ENCODE assay signal across 16 cellular contexts in the genomic region with DNA sequence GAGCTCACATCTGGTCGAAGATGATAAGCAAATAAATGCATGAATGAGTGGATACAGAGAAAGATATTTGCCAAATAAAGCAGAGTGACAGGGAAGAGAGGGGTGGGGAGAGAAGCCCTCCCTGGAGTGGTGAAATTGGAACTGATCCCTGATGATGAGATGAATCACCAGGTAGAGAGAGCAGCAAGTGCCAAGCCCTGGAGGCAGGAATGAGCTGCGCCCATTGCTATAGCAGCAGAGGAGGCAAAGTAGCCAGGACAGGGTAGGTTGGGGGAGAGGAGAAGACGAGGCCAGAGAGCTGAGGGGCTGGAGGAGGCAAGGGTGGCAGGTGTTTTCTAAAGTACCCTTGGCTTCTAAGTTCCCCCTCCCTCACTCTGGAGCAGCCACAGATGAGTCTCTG. TPM values are rescaled to one million over a fixed set of nuclear protein-coding genes. Genes with fewer than 3 reads are reported as not detected.
A peak's percentile ranks its signal among the peaks of the same experiment; 100 is the strongest.
DNase-seq lines count a peak whose midpoint lies in the region; ATAC-seq and TF ChIP-seq lines count a peak whose summit lies in the region.
"Had no signal": no experiment of that assay in that cellular context is flagged by ENCODE, and none has a peak within 500 bp of the region (broad histone marks: within the 10 kb centered on the region; RNA-seq: fewer than 3 reads in every experiment).

No MANE protein-coding gene starts in this region.

- 77% methylated on average over 3 of the region's 3 CpGs for WGBS in right cardiac atrium

- H3K4me1 ChIP-seq in PC-9 (replicated peaks; ENCODE audit: insufficient read depth) (peaks cover 69% of the 10 kb centered on the region), upper lobe of right lung (peaks cover 19% of the 10 kb centered on the region), right cardiac atrium (ENCODE audit: control insufficient read depth, insufficient read depth, low read length) (no peaks in the 10 kb centered on the region)
- H3K4me1 ChIP-seq: tibial artery had no signal

- no peak overlapping the region for H3K4me3 Mint-ChIP-seq in activated naive CD4-positive, alpha-beta T cell treated with anti-CD3 and anti-CD28 coated beads, Interleukin-2, amount 10 ng/mL, durations not matched to agents 7 days and 5 days
- H3K4me3 Mint-ChIP-seq in effector memory CD8-positive, alpha-beta T cell = no peak overlapping the region
- no peak overlapping the region for H3K4me3 Mint-ChIP-seq in glutamatergic neuron (ENCODE audit: unreplicated experiment)

- ATAC-seq in effector memory CD8-positive, alpha-beta T cell (replicated peaks) = no peak
- ATAC-seq in upper lobe of right lung (no peak), right cardiac atrium (no peak)
- ATAC-seq: left lobe of liver had no signal

- intact Hi-C loops in PC-9 (cut with micrococcal nuclease; ENCODE audit: unreplicated experiment) (loop anchor here (2.0 kb wide), 1 partner anchor 47 kb away; no protein-coding TSS in a partner anchor), upper lobe of right lung (cut with DNase I) (no loop called here), right cardiac atrium (cut with DNase I) (no loop called here)

- no peak for DNase-seq in activated naive CD4-positive, alpha-beta T cell treated with anti-CD3 and anti-CD28 coated beads, Interleukin-2, amount 10 ng/mL, durations not matched to agents 7 days and 5 days
- DNase-seq in activated naive CD4-positive, alpha-beta T cell (lab: John Stamatoyannopoulos, UW) = no peak
- peak; percentile 70 to 88 for DNase-seq in PC-9
- no peak for DNase-seq in effector memory CD8-positive, alpha-beta T cell
- DNase-seq in upper lobe of right lung = peak; percentile 30
- no peak for DNase-seq in glutamatergic neuron
- no peak for DNase-seq in MV-4-11 (lab: John Stamatoyannopoulos, UW)
- DNase-seq in right cardiac atrium = no peak
- DNase-seq: activated CD4-positive, alpha-beta T cell treated with anti-CD3 and anti-CD28 coated beads, Interleukin-2, amount 50 U/mL, for 1 hour; NCI-H1694; RPMI8226 had no signal

- peak overlapping the region; percentile 97 for H3K27ac ChIP-seq in PC-9
- no peak overlapping the region for H3K27ac ChIP-seq in upper lobe of right lung
- no peak overlapping the region for H3K27ac ChIP-seq in right cardiac atrium (ENCODE audit: low read length)
- H3K27ac ChIP-seq: BLaER1, tibial artery had no signal

- H3K4me1 Mint-ChIP-seq in activated naive CD4-positive, alpha-beta T cell treated with anti-CD3 and anti-CD28 coated beads, Interleukin-2, amount 10 ng/mL, durations not matched to agents 7 days and 5 days = peaks cover 74% of the 10 kb centered on the region
- H3K4me1 Mint-ChIP-seq in effector memory CD8-positive, alpha-beta T cell (ENCODE audit: low read depth in 2 of 2) = peaks cover 11 to 26% of the 10 kb centered on the region in 2 donors
- H3K4me1 Mint-ChIP-seq in glutamatergic neuron (ENCODE audit: low read depth, unreplicated experiment) = no peaks in the 10 kb centered on the region

- peaks cover 94% of the 10 kb centered on the region for H3F3A ChIP-seq in PC-9 (ENCODE audit: insufficient read depth, low read depth)

- H3K4me3 ChIP-seq in PC-9 = peak overlapping the region; percentile 23; the same call in 1 of the 2 replicates
- no peak overlapping the region for H3K4me3 ChIP-seq in upper lobe of right lung
- H3K4me3 ChIP-seq in right cardiac atrium (ENCODE audit: low read length) = no peak overlapping the region
- H3K4me3 ChIP-seq: BLaER1, tibial artery had no signal

- no peaks in the 10 kb centered on the region for H3K9me2 ChIP-seq in PC-9 (ENCODE audit: insufficient read depth)

- H4K20me1 ChIP-seq in PC-9 (ENCODE audit: insufficient read depth) = no peaks in the 10 kb centered on the region
- H4K20me1 ChIP-seq: BLaER1 had no signal

- peak overlapping the region; percentile 75 for H3K27ac Mint-ChIP-seq in activated naive CD4-positive, alpha-beta T cell treated with anti-CD3 and anti-CD28 coated beads, Interleukin-2, amount 10 ng/mL, durations not matched to agents 7 days and 5 days
- H3K27ac Mint-ChIP-seq in effector memory CD8-positive, alpha-beta T cell = peak overlapping the region; percentile 85 to 90
- H3K27ac Mint-ChIP-seq in glutamatergic neuron (ENCODE audit: unreplicated experiment) = no peak overlapping the region

- H3K27me3 ChIP-seq in PC-9 (ENCODE audit: insufficient read depth, low read depth) = no peaks in the 10 kb centered on the region
- H3K27me3 ChIP-seq in upper lobe of right lung = no peaks in the 10 kb centered on the region
- H3K27me3 ChIP-seq in right cardiac atrium (ENCODE audit: control insufficient read depth, insufficient read depth) = no peaks in the 10 kb centered on the region
- H3K27me3 ChIP-seq: BLaER1, tibial artery had no signal

- H3K79me2 ChIP-seq in PC-9 (ENCODE audit: low read depth) = peaks cover 24% of the 10 kb centered on the region

- no peaks in the 10 kb centered on the region for H3K27me3 Mint-ChIP-seq in activated naive CD4-positive, alpha-beta T cell treated with anti-CD3 and anti-CD28 coated beads, Interleukin-2, amount 10 ng/mL, durations not matched to agents 7 days and 5 days
- H3K27me3 Mint-ChIP-seq in effector memory CD8-positive, alpha-beta T cell = no peaks in the 10 kb centered on the region
- peaks cover 3% of the 10 kb centered on the region for H3K27me3 Mint-ChIP-seq in glutamatergic neuron (ENCODE audit: unreplicated experiment)

- H3K36me3 Mint-ChIP-seq in activated naive CD4-positive, alpha-beta T cell treated with anti-CD3 and anti-CD28 coated beads, Interleukin-2, amount 10 ng/mL, durations not matched to agents 7 days and 5 days = peaks cover 91% of the 10 kb centered on the region
- peaks cover 65% of the 10 kb centered on the region for H3K36me3 Mint-ChIP-seq in effector memory CD8-positive, alpha-beta T cell (ENCODE audit: insufficient read depth)
- H3K36me3 Mint-ChIP-seq in glutamatergic neuron (ENCODE audit: unreplicated experiment) = peaks cover 15% of the 10 kb centered on the region

- CTCF ChIA-PET in activated naive CD4-positive, alpha-beta T cell treated with anti-CD3 and anti-CD28 coated beads, Interleukin-2, amount 10 ng/mL, durations not matched to agents 7 days and 5 days (lab: Charles Lee) = no interaction called here
- CTCF ChIA-PET in PC-9 (lab: Charles Lee) = interaction anchor here (1.1 kb wide), 1 partner anchor 19 kb away, joined by 4 read pairs; no protein-coding TSS in a partner anchor

- TF ChIP-seq CTCF in PC-9 (conservative IDR thresholded peaks at IDR 0.05) = 0 out of 2 replicates have a peak, but pooled peaks have one; percentile 23
- no peak for TF ChIP-seq CTCF in upper lobe of right lung (IDR thresholded peaks at IDR 0.05)
- no peak for TF ChIP-seq CTCF in glutamatergic neuron (IDR thresholded peaks at IDR 0.05; ENCODE audit: partially characterized antibody, unreplicated experiment)

- POLR2A ChIA-PET in PC-9 (lab: Charles Lee; ENCODE audit: unreplicated experiment) = interaction anchor here (0.6 to 0.7 kb wide), 4 partner anchors 11 to 268 kb away, joined by 3 to 19 read pairs (median 6); a partner anchor contains a TSS

- BruUV-seq in PC-9 (replicated peaks; lab: Mats Ljungman, UMichigan) = no TSS peak

- no peak overlapping the region for H2AFZ ChIP-seq in PC-9

- peaks cover 11% of the 10 kb centered on the region; the same call in 1 of the 2 replicates for H3K9me3 ChIP-seq in PC-9 (ENCODE audit: insufficient read depth, low read depth)
- no peaks in the 10 kb centered on the region for H3K9me3 ChIP-seq in upper lobe of right lung
- H3K9me3 ChIP-seq in right cardiac atrium (ENCODE audit: control insufficient read depth, low read length) = peaks cover 2% of the 10 kb centered on the region

- peaks cover 32% of the 10 kb centered on the region for H3K9me3 Mint-ChIP-seq in activated naive CD4-positive, alpha-beta T cell treated with anti-CD3 and anti-CD28 coated beads, Interleukin-2, amount 10 ng/mL, durations not matched to agents 7 days and 5 days
- H3K9me3 Mint-ChIP-seq in effector memory CD8-positive, alpha-beta T cell = peaks cover 0 to 11% of the 10 kb centered on the region in 2 donors
- peaks cover 2% of the 10 kb centered on the region for H3K9me3 Mint-ChIP-seq in glutamatergic neuron (ENCODE audit: unreplicated experiment)

- H3K36me3 ChIP-seq in PC-9 (ENCODE audit: low read depth) (peaks cover 55% of the 10 kb centered on the region), upper lobe of right lung (peaks cover 27% of the 10 kb centered on the region)

- peak overlapping the region; percentile 71 for H3K4me2 ChIP-seq in PC-9
- H3K4me2 ChIP-seq: BLaER1 had no signal

RNA-seq across cellular contexts. Expression of a gene that starts 13.7 kb away (rescaled TPM):
- total RNA-seq in PC-9 (2021) (137 and 181 TPM in 2 replicates), upper lobe of right lung (124 TPM), glutamatergic neuron (ENCODE audit: unreplicated experiment) (5.3 TPM), right cardiac atrium (10 to 100 TPM; 22.5 to 46.3 (median 31.0) TPM)
- 31.8 TPM for polyA plus RNA-seq in right cardiac atrium

RNA-seq across cellular contexts. Expression of a gene that starts 25.2 kb away (rescaled TPM):
- total RNA-seq in PC-9 (2021) (not detected in 2 replicates), upper lobe of right lung (0.61 TPM), glutamatergic neuron (ENCODE audit: unreplicated experiment) (22.3 TPM), right cardiac atrium (under 1 TPM in 1 of 4 donors, not detected in 3; 0.40 TPM)
- polyA plus RNA-seq in right cardiac atrium = 0.25 TPM

RNA-seq across cellular contexts. Expression of a gene that starts 29.6 kb away (rescaled TPM):
- not detected in 2 replicates for total RNA-seq in PC-9 (2021)
- 67.6 TPM for total RNA-seq in upper lobe of right lung
- not detected for total RNA-seq in glutamatergic neuron (ENCODE audit: unreplicated experiment)
- total RNA-seq in right cardiac atrium = 100 to 1,000 TPM; 441 to 544 (median 499) TPM
- polyA plus RNA-seq in right cardiac atrium = 289 TPM
- total RNA-seq: fibroblast of villous mesenchyme had no signal

RNA-seq across cellular contexts. Expression of a gene that starts 33.4 kb away (rescaled TPM):
- total RNA-seq in PC-9 (2021) = 1.2 and 1.3 TPM in 2 replicates
- total RNA-seq in upper lobe of right lung = 6.7 TPM
- total RNA-seq in glutamatergic neuron (ENCODE audit: unreplicated experiment) = 14.4 TPM
- total RNA-seq in right cardiac atrium = 10 to 100 TPM; 25.0 to 40.9 (median 32.5) TPM
- 35.6 TPM for polyA plus RNA-seq in right cardiac atrium
- total RNA-seq: fibroblast of villous mesenchyme had no signal

RNA-seq across cellular contexts. Expression of a gene that starts 52.6 kb away (rescaled TPM):
- total RNA-seq in PC-9 (2021) (240 and 287 TPM in 2 replicates), upper lobe of right lung (145 TPM), glutamatergic neuron (ENCODE audit: unreplicated experiment) (not detected), right cardiac atrium (1 to 10 TPM; 2.2 to 5.7 (median 4.3) TPM)
- 5.2 TPM for polyA plus RNA-seq in right cardiac atrium
- total RNA-seq: fibroblast of villous mesenchyme, posterior vena cava had no signal

Comparison
In these comparisons a context has a peak if more than half of its experiments do, and no peak if none do; other contexts are left out.
1. DNase-seq: peak in PC-9 (2 of 2) and upper lobe of right lung (single experiment); none in activated naive CD4-positive, alpha-beta T cell treated with anti-CD3 and anti-CD28 coated beads, Interleukin-2, amount 10 ng/mL, durations not matched to agents 7 days and 5 days (single experiment), activated naive CD4-positive, alpha-beta T cell (0 of 4), effector memory CD8-positive, alpha-beta T cell (0 of 3), glutamatergic neuron (single experiment), MV-4-11 (single experiment) and right cardiac atrium (0 of 3).
2. RNA of a gene that starts 25.2 kb away (total RNA-seq): 22.3 TPM in glutamatergic neuron (single experiment); 0.61 TPM in upper lobe of right lung (single experiment), 0.40 TPM in right cardiac atrium and not detected in PC-9; every median in the first group is over 10 times any median in the second.
3. RNA of a gene that starts 29.6 kb away (total RNA-seq): 441 to 544 TPM in right cardiac atrium and 67.6 TPM in upper lobe of right lung (single experiment); not detected in glutamatergic neuron (single experiment) and not detected in PC-9; every median in the first group is over 10 times any median in the second.